11 cellular contexts compared by ENCODE assay signal in the genomic region with DNA sequence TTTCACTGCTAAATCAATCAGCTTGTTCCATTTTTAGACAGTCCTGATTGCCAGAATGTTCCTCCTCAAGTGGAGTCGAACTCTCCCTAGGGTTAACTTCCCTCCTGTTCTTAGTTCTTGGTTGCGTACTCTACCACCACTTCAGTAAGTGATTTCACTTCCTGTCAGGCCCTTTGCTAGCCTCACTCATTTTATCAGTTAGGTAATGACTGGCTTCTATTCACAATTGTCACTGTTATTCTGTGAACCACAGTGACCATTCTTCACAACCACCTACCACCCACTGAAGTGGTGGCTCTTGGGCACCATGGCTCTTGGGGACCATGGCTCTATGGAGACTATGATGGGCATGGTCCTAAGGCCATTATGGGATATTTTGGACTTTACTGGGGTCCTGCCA.
DNase-seq lines count a peak whose midpoint lies in the region; ATAC-seq and TF ChIP-seq lines count a peak whose summit lies in the region.
"Had no signal": no experiment of that assay in that cellular context is flagged by ENCODE, and none has a peak within 500 bp of the region (broad histone marks: within the 10 kb centered on the region; RNA-seq: fewer than 3 reads in every experiment).

No MANE protein-coding gene starts in this region.

- no peak for DNase-seq in Right ventricle myocardium inferior (ENCODE audit: missing footprints)
- DNase-seq in right atrium auricular region (ENCODE audit: low spot score) = no peak
- DNase-seq in NOMO-1 treated with dmso at 0.1 percent for 144 hours (lab: John Stamatoyannopoulos, UW; ENCODE audit: unreplicated experiment) = peak; percentile 42
- DNase-seq in stimulated activated naive CD8-positive, alpha-beta T cell treated with anti-CD3 and anti-CD28 coated beads, Interleukin-15, Interleukin-2, amounts not matched to agents 100 U/mL and 50 U/mL, for 24 hours = no peak
- no peak for DNase-seq in cortex of kidney (lab: John Stamatoyannopoulos, UW)
- DNase-seq in GM23338 (ENCODE audit: low spot score) = no peak
- DNase-seq: SK-N-SH; stimulated activated CD4-positive, alpha-beta T cell treated with anti-CD3 and anti-CD28 coated beads, Interleukin-4, amount 100 ng/mL, for 4 hours had no signal

- H3K9me3 Mint-ChIP-seq in GM23338 = no peaks in the 10 kb centered on the region

- TF ChIP-seq CTCF in right atrium auricular region (IDR thresholded peaks at IDR 0.05) = no peak
- no peak for TF ChIP-seq CTCF in GM23338 (conservative IDR thresholded peaks at IDR 0.05; ENCODE audit: low read depth in 2 of 2)

- H3K4me3 Mint-ChIP-seq in GM23338 = no peak overlapping the region
- H3K4me3 Mint-ChIP-seq: B cell had no signal

- H3K27ac ChIP-seq in right atrium auricular region (no peak overlapping the region), GM23338 (ENCODE audit: low read depth) (no peak overlapping the region)

- H3K27ac Mint-ChIP-seq in GM23338 = no peak overlapping the region
- H3K27ac Mint-ChIP-seq: B cell had no signal

- no peaks in the 10 kb centered on the region for H3K27me3 Mint-ChIP-seq in GM23338 (ENCODE audit: insufficient read depth, low read depth, poor library complexity)
- H3K27me3 Mint-ChIP-seq: B cell had no signal

- H3K4me1 Mint-ChIP-seq in GM23338 = peaks cover 24% of the 10 kb centered on the region

- H3K36me3 ChIP-seq in right atrium auricular region = no peaks in the 10 kb centered on the region
- H3K36me3 ChIP-seq in GM23338 (ENCODE audit: insufficient read depth) = no peaks in the 10 kb centered on the region

- H3K79me2 ChIP-seq in GM23338 (replicated peaks; ENCODE audit: insufficient read depth) = no peaks in the 10 kb centered on the region

- ATAC-seq in Right ventricle myocardium inferior = peak; percentile 49
- ATAC-seq in HG02571 (IDR thresholded peaks at IDR 0.05; ENCODE audit: unreplicated experiment) = peak; percentile 43
- ATAC-seq in stimulated activated naive CD8-positive, alpha-beta T cell treated with anti-CD3 and anti-CD28 coated beads, Interleukin-15, Interleukin-2, amounts not matched to agents 100 U/mL and 50 U/mL, for 24 hours = peak; percentile 58
- ATAC-seq in HG02970 (IDR thresholded peaks at IDR 0.05; ENCODE audit: low FRiP score, unreplicated experiment) = no peak
- ATAC-seq in GM23338 = no peak

- no peaks in the 10 kb centered on the region for H3K36me3 Mint-ChIP-seq in GM23338 (ENCODE audit: low read depth)

- H3K4me2 ChIP-seq in GM23338 = no peak overlapping the region
- H3K4me2 ChIP-seq: SK-N-SH had no signal

- no peaks in the 10 kb centered on the region for H4K20me1 ChIP-seq in GM23338 (replicated peaks; ENCODE audit: insufficient read depth)

- no peaks in the 10 kb centered on the region for H3K27me3 ChIP-seq in right atrium auricular region
- H3K27me3 ChIP-seq in GM23338 (ENCODE audit: insufficient read depth) = no peaks in the 10 kb centered on the region

- intact Hi-C loops in Right ventricle myocardium inferior (cut with DNase I) = no loop called here

- no peaks in the 10 kb centered on the region for H3F3A ChIP-seq in GM23338 (replicated peaks; ENCODE audit: low read depth)

- H3K4me3 ChIP-seq in right atrium auricular region (no peak overlapping the region), GM23338 (no peak overlapping the region)

- H3K4me1 ChIP-seq in right atrium auricular region = peaks cover 0 to 36% of the 10 kb centered on the region in 2 donors
- peaks cover 8% of the 10 kb centered on the region for H3K4me1 ChIP-seq in GM23338 (ENCODE audit: insufficient read depth)

- H3K9me2 ChIP-seq in GM23338 (ENCODE audit: insufficient read depth) = peaks cover 9% of the 10 kb centered on the region
- H3K9me2 ChIP-seq: SK-N-SH had no signal

- no peak overlapping the region for H2AFZ ChIP-seq in GM23338

- H3K9me3 ChIP-seq in right atrium auricular region = no peaks in the 10 kb centered on the region
- H3K9me3 ChIP-seq: SK-N-SH had no signal

TF ChIP-seq in GM23338, 12 proteins besides CTCF, POLR2A, EP300 and RAD21:
- TF ChIP-seq JUNB (IDR thresholded peaks at IDR 0.05; ENCODE audit: unreplicated experiment) = no peak
- TF ChIP-seq ZNF331 (CRISPR knock-in tag; IDR thresholded peaks at IDR 0.05; ENCODE audit: low read depth) = no peak
- no peak for TF ChIP-seq ZNF114 (CRISPR knock-in tag; IDR thresholded peaks at IDR 0.05)
- TF ChIP-seq EZH2phosphoT487 (IDR thresholded peaks at IDR 0.05; ENCODE audit: unreplicated experiment) = no peak
- TF ChIP-seq POLR2AphosphoS5 (IDR thresholded peaks at IDR 0.05; ENCODE audit: low read depth) = no peak
- TF ChIP-seq, protein P1, sequence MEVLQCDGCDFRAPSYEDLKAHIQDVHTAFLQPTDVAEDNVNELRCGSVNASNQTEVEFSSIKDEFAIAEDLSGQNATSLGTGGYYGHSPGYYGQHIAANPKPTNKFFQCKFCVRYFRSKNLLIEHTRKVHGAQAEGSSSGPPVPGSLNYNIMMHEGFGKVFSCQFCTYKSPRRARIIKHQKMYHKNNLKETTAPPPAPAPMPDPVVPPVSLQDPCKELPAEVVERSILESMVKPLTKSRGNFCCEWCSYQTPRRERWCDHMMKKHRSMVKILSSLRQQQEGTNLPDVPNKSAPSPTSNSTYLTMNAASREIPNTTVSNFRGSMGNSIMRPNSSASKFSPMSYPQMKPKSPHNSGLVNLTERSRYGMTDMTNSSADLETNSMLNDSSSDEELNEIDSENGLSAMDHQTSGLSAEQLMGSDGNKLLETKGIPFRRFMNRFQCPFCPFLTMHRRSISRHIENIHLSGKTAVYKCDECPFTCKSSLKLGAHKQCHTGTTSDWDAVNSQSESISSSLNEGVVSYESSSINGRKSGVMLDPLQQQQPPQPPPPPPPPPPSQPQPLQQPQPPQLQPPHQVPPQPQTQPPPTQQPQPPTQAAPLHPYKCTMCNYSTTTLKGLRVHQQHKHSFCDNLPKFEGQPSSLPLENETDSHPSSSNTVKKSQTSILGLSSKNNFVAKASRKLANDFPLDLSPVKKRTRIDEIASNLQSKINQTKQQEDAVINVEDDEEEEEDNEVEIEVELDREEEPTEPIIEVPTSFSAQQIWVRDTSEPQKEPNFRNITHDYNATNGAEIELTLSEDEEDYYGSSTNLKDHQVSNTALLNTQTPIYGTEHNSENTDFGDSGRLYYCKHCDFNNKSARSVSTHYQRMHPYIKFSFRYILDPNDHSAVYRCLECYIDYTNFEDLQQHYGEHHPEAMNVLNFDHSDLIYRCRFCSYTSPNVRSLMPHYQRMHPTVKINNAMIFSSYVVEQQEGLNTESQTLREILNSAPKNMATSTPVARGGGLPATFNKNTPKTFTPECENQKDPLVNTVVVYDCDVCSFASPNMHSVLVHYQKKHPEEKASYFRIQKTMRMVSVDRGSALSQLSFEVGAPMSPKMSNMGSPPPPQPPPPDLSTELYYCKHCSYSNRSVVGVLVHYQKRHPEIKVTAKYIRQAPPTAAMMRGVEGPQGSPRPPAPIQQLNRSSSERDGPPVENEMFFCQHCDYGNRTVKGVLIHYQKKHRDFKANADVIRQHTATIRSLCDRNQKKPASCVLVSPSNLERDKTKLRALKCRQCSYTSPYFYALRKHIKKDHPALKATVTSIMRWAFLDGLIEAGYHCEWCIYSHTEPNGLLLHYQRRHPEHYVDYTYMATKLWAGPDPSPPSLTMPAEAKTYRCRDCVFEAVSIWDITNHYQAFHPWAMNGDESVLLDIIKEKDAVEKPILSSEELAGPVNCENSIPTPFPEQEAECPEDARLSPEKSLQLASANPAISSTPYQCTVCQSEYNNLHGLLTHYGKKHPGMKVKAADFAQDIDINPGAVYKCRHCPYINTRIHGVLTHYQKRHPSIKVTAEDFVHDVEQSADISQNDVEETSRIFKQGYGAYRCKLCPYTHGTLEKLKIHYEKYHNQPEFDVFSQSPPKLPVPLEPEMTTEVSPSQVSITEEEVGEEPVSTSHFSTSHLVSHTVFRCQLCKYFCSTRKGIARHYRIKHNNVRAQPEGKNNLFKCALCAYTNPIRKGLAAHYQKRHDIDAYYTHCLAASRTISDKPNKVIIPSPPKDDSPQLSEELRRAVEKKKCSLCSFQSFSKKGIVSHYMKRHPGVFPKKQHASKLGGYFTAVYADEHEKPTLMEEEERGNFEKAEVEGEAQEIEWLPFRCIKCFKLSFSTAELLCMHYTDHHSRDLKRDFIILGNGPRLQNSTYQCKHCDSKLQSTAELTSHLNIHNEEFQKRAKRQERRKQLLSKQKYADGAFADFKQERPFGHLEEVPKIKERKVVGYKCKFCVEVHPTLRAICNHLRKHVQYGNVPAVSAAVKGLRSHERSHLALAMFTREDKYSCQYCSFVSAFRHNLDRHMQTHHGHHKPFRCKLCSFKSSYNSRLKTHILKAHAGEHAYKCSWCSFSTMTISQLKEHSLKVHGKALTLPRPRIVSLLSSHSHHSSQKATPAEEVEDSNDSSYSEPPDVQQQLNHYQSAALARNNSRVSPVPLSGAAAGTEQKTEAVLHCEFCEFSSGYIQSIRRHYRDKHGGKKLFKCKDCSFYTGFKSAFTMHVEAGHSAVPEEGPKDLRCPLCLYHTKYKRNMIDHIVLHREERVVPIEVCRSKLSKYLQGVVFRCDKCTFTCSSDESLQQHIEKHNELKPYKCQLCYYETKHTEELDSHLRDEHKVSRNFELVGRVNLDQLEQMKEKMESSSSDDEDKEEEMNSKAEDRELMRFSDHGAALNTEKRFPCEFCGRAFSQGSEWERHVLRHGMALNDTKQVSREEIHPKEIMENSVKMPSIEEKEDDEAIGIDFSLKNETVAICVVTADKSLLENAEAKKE (CRISPR knock-in tag; IDR thresholded peaks at IDR 0.05) = no peak
- no peak for TF ChIP-seq NANOG (IDR thresholded peaks at IDR 0.05; ENCODE audit: borderline replicate concordance)
- TF ChIP-seq CREB1 (CRISPR knock-in tag; IDR thresholded peaks at IDR 0.05; ENCODE audit: low read depth) = no peak

Comparison
In these comparisons a context has a peak if more than half of its experiments do, and no peak if none do; other contexts are left out.
1. ATAC-seq: peak in Right ventricle myocardium inferior (single experiment), HG02571 (single experiment) and stimulated activated naive CD8-positive, alpha-beta T cell treated with anti-CD3 and anti-CD28 coated beads, Interleukin-15, Interleukin-2, amounts not matched to agents 100 U/mL and 50 U/mL, for 24 hours (single experiment); none in HG02970 (single experiment) and GM23338 (single experiment).